In the genomic region with DNA sequence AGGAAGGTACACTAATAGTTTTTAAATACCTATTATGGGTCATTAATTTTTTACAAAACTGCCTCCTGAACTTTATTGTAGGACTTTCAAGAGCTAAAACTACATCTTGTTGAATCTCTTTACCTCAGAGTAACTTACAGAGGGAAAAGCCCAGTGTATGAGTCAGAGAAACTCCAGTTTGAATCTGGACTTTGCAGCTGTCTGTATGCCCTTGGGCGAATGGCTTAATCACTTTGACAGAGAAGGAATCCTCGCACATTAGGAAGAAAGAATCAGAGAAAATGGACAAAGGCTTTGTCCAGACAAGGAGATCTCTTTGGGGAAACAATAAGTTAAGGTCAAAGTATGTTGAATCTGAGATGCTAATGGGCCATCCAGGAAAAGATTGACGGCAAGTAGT, we compare ENCODE assay signal across 29 cellular contexts.
DNase-seq lines count a peak whose midpoint lies in the region; ATAC-seq and TF ChIP-seq lines count a peak whose summit lies in the region.
"Had no signal": no experiment of that assay in that cellular context is flagged by ENCODE, and none has a peak within 500 bp of the region (broad histone marks: within the 10 kb centered on the region; RNA-seq: fewer than 3 reads in every experiment).

No MANE protein-coding gene starts in this region.

- POLR2A ChIA-PET in MCF 10A (lab: Yijun Ruan, JAX): interaction anchor here (0.7 kb wide), 2 partner anchors 57 to 414 kb away, joined by 3 read pairs; no protein-coding TSS in a partner anchor

- no peaks in the 10 kb centered on the region for H3K27me3 ChIP-seq in breast epithelium
- H3K27me3 ChIP-seq: upper lobe of left lung had no signal

- no TSS peak for BruUV-seq in MCF 10A (replicated peaks; lab: Mats Ljungman, UMichigan)

- no peaks in the 10 kb centered on the region for H3K9me3 Mint-ChIP-seq in MCF 10A (ENCODE audit: unreplicated experiment)
- H3K9me3 Mint-ChIP-seq in brain: peaks cover 0 to 12% (median 5%) of the 10 kb centered on the region in 5 experiments
- H3K9me3 Mint-ChIP-seq in type B pancreatic cell: peaks cover 8% of the 10 kb centered on the region
- H3K9me3 Mint-ChIP-seq: activated naive CD4-positive, alpha-beta T cell treated with anti-CD3 and anti-CD28 coated beads, Interleukin-2, amount 10 ng/mL, durations not matched to agents 7 days and 5 days; CD8-positive, alpha-beta T cell; central memory CD8-positive, alpha-beta T cell; H9 had no signal

- no peaks in the 10 kb centered on the region for H3K4me1 ChIP-seq in breast epithelium
- H3K4me1 ChIP-seq: upper lobe of left lung had no signal

- no peak overlapping the region for H3K4me3 ChIP-seq in breast epithelium
- H3K4me3 ChIP-seq: mucosa of descending colon, upper lobe of left lung had no signal

- H3K4me1 Mint-ChIP-seq in MCF 10A (ENCODE audit: insufficient read depth, unreplicated experiment) (peaks cover 21% of the 10 kb centered on the region), brain (peaks cover 17% of the 10 kb centered on the region), type B pancreatic cell (ENCODE audit: unreplicated experiment) (peaks cover 10% of the 10 kb centered on the region)
- H3K4me1 Mint-ChIP-seq: activated naive CD4-positive, alpha-beta T cell treated with anti-CD3 and anti-CD28 coated beads, Interleukin-2, amount 10 ng/mL, durations not matched to agents 7 days and 5 days; central memory CD8-positive, alpha-beta T cell had no signal

- no peaks in the 10 kb centered on the region for H3K36me3 ChIP-seq in breast epithelium
- H3K36me3 ChIP-seq: upper lobe of left lung had no signal

- no peaks in the 10 kb centered on the region for H3K9me3 ChIP-seq in breast epithelium
- H3K9me3 ChIP-seq: mucosa of descending colon, upper lobe of left lung had no signal

- no peak for TF ChIP-seq CTCF in MCF 10A (IDR thresholded peaks at IDR 0.05; ENCODE audit: unreplicated experiment)
- TF ChIP-seq CTCF in breast epithelium (IDR thresholded peaks at IDR 0.05): no peak
- no peak for TF ChIP-seq CTCF in brain (conservative IDR thresholded peaks at IDR 0.05)
- TF ChIP-seq CTCF in type B pancreatic cell (conservative IDR thresholded peaks at IDR 0.05): no peak

- no peak overlapping the region for H3K27ac ChIP-seq in breast epithelium
- H3K27ac ChIP-seq: 22Rv1, upper lobe of left lung had no signal

- intact Hi-C loops in MCF 10A (cut with micrococcal nuclease): no loop called here
- intact Hi-C loops in breast epithelium (cut with DNase I; ENCODE audit: low total_unique reads): no loop called here

- no peak for TF ChIP-seq POLR2A in breast epithelium (IDR thresholded peaks at IDR 0.05)

- peak; percentile 72 for DNase-seq in MCF 10A (ENCODE audit: unreplicated experiment)
- DNase-seq in breast epithelium (ENCODE audit: low spot score in 2 of 2): no peak
- DNase-seq in foreskin melanocyte: peak; percentile 68
- no peak for DNase-seq in central memory CD4-positive, alpha-beta T cell
- DNase-seq in HuH-7 (ENCODE audit: low spot score): no peak
- DNase-seq in type B pancreatic cell (ENCODE audit: extremely low spot score, unreplicated experiment): no peak
- DNase-seq: activated CD4-positive, alpha-beta T cell treated with anti-CD3 and anti-CD28 coated beads for 4 hours; activated naive CD4-positive, alpha-beta T cell treated with anti-CD3 and anti-CD28 coated beads, Interleukin-2, amount 10 ng/mL, durations not matched to agents 7 days and 5 days; activated T-cell treated with anti-CD3 and anti-CD28 coated beads, Interleukin-2, amount 50 U/mL, for 48 hours; amygdala; CD8-positive, alpha-beta T cell; DMS153; GF-D8; H9; hippocampal formation; Kasumi-1; mucosa of descending colon; NCI-H1092; NCI-H187; NCI-H69; posterior cingulate gyrus; RPMI8226; T-helper 2 cell; upper lobe of left lung had no signal

- H3K4me3 Mint-ChIP-seq in MCF 10A (ENCODE audit: unreplicated experiment): no peak overlapping the region
- no peak overlapping the region for H3K4me3 Mint-ChIP-seq in brain
- H3K4me3 Mint-ChIP-seq in type B pancreatic cell: no peak overlapping the region
- H3K4me3 Mint-ChIP-seq: activated naive CD4-positive, alpha-beta T cell treated with anti-CD3 and anti-CD28 coated beads, Interleukin-2, amount 10 ng/mL, durations not matched to agents 7 days and 5 days; CD8-positive, alpha-beta T cell; central memory CD8-positive, alpha-beta T cell; H9 had no signal

- CTCF ChIA-PET in MCF 10A (lab: Yijun Ruan, JAX): no interaction called here

- H3K36me3 Mint-ChIP-seq in MCF 10A (ENCODE audit: insufficient read depth, unreplicated experiment) (no peaks in the 10 kb centered on the region), brain (no peaks in the 10 kb centered on the region), type B pancreatic cell (no peaks in the 10 kb centered on the region)
- H3K36me3 Mint-ChIP-seq: activated naive CD4-positive, alpha-beta T cell treated with anti-CD3 and anti-CD28 coated beads, Interleukin-2, amount 10 ng/mL, durations not matched to agents 7 days and 5 days; CD8-positive, alpha-beta T cell had no signal

- no peak for ATAC-seq in GM18502 (IDR thresholded peaks at IDR 0.05; ENCODE audit: poor library complexity, unreplicated experiment)
- ATAC-seq: CD8-positive, alpha-beta T cell; mucosa of descending colon; SK-N-SH treated with all-trans-retinoic acid at 6 μM for 48 hours had no signal

- H3K27me3 Mint-ChIP-seq in MCF 10A (ENCODE audit: insufficient read depth, unreplicated experiment) (no peaks in the 10 kb centered on the region), brain (no peaks in the 10 kb centered on the region), type B pancreatic cell (peaks cover 9% of the 10 kb centered on the region)
- H3K27me3 Mint-ChIP-seq: central memory CD8-positive, alpha-beta T cell had no signal

- H3K27ac Mint-ChIP-seq in MCF 10A (ENCODE audit: low read depth, unreplicated experiment) (peak overlapping the region; percentile 66), brain (peak overlapping the region in 3 of 5 experiments; percentile 5 to 23 (median 13)), type B pancreatic cell (no peak overlapping the region)
- H3K27ac Mint-ChIP-seq: activated naive CD4-positive, alpha-beta T cell treated with anti-CD3 and anti-CD28 coated beads, Interleukin-2, amount 10 ng/mL, durations not matched to agents 7 days and 5 days; CD8-positive, alpha-beta T cell; H9 had no signal

Comparison
In these comparisons a context has a peak if more than half of its experiments do, and no peak if none do; other contexts are left out.
1. DNase-seq: peak in MCF 10A (single experiment) and foreskin melanocyte (single experiment); none in breast epithelium (0 of 2), central memory CD4-positive, alpha-beta T cell (single experiment), HuH-7 (single experiment) and type B pancreatic cell (single experiment).